Comparison of ENCODE assay signal across 14 cellular contexts in the genomic region with DNA sequence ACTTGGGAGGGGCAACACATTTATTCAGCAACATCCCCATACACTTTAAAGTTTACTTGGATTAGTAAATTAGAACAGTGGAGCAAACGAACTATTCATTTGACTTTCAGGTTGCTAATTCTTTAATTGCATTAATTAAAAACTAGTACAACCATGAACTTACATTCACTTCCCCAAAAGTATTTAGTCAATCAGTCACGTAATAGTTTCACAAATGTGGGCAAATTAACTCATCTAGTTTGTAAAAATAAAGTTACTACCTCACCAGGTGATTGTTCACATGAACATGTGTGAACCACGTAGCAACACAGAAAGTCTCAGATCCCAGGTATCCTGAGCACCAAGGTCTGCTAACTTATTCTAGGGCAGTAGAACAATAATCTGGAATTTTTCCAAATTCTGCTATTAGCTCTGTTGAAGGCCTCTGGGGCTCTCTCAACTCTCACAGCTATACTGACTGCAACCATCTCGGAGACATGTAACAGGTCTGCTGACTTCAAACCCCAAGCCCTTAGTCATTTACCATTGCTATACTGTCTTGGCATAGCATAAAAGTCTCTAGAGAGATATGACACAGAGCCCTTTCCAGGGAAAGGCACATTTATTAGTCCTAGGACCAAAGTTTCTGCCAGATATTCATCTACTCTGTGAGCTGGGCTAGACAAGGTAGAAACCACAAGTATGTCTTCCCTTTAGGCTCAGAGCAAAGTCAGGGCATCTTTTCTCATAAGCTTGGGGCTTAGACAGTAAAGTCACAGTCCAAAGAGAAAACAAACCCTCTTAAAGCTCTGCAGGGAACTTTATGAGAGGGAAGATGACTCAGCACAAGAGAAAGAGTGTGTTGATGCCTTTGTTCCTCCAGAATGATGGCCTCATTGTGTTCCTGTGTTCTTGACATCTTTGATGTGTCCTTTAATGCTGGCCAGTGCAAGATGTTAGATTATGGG. TPM values are rescaled to one million over a fixed set of nuclear protein-coding genes. Genes with fewer than 3 reads are reported as not detected.
DNase-seq lines count a peak whose midpoint lies in the region; ATAC-seq, FAIRE-seq and TF ChIP-seq lines count a peak whose summit lies in the region.
"Had no signal": no experiment of that assay in that cellular context is flagged by ENCODE, and none has a peak within 500 bp of the region (broad histone marks: within the 10 kb centered on the region; RNA-seq: fewer than 3 reads in every experiment).

No MANE protein-coding gene starts in this region.

- H3K4me3 ChIP-seq in breast epithelium (no peak overlapping the region), fibroblast of the aortic adventitia (ENCODE audit: low read depth, low read length) (no peak overlapping the region), uterus (no peak overlapping the region)
- no peak overlapping the region for H3K4me3 ChIP-seq in CD8-positive, alpha-beta T cell (ENCODE audit: low read depth, low read length)
- H3K4me3 ChIP-seq: upper lobe of right lung had no signal

- H3K4me3 Mint-ChIP-seq in MCF 10A (ENCODE audit: unreplicated experiment) = no peak overlapping the region
- H3K4me3 Mint-ChIP-seq in CD8-positive, alpha-beta T cell = no peak overlapping the region
- H3K4me3 Mint-ChIP-seq: B cell; central memory CD8-positive, alpha-beta T cell had no signal

- TF ChIP-seq CTCF in MCF 10A (IDR thresholded peaks at IDR 0.05; ENCODE audit: unreplicated experiment) (no peak), breast epithelium (IDR thresholded peaks at IDR 0.05) (no peak), fibroblast of the aortic adventitia (IDR thresholded peaks at IDR 0.05; ENCODE audit: insufficient read depth, low read length) (no peak), uterus (IDR thresholded peaks at IDR 0.05) (no peak)
- TF ChIP-seq CTCF in CD8-positive, alpha-beta T cell (IDR thresholded peaks at IDR 0.05) = no peak

- H3K27me3 ChIP-seq in breast epithelium (no peaks in the 10 kb centered on the region), uterus (no peaks in the 10 kb centered on the region)
- no peaks in the 10 kb centered on the region for H3K27me3 ChIP-seq in CD8-positive, alpha-beta T cell (ENCODE audit: insufficient read depth, low read length)
- H3K27me3 ChIP-seq: upper lobe of right lung had no signal

- H3K27ac ChIP-seq in breast epithelium (peak overlapping the region in 1 of 2 donors; percentile 38), uterus (no peak overlapping the region)
- no peak overlapping the region for H3K27ac ChIP-seq in CD8-positive, alpha-beta T cell (ENCODE audit: low read depth, low read length)
- H3K27ac ChIP-seq: HL-60, upper lobe of right lung had no signal

- H3K4me1 ChIP-seq in breast epithelium (no peaks in the 10 kb centered on the region), uterus (no peaks in the 10 kb centered on the region)
- H3K4me1 ChIP-seq in CD8-positive, alpha-beta T cell (ENCODE audit: insufficient read depth, low read length) = no peaks in the 10 kb centered on the region

- DNase-seq in MCF 10A (ENCODE audit: unreplicated experiment) = peak; percentile 38
- DNase-seq in breast epithelium (ENCODE audit: low spot score in 2 of 2) = no peak
- peak; percentile 22 for DNase-seq in RCC 7860 (ENCODE audit: low spot score)
- peak; percentile 70 for DNase-seq in fibroblast of the aortic adventitia (ENCODE audit: low read depth)
- no peak for DNase-seq in uterus
- no peak for DNase-seq in left ventricle myocardium superior
- DNase-seq in CD8-positive, alpha-beta T cell = no peak
- DNase-seq: kidney glomerular epithelial cell, NCI-H774, upper lobe of right lung had no signal

- no peak overlapping the region for H3K27ac Mint-ChIP-seq in MCF 10A (ENCODE audit: low read depth, unreplicated experiment)
- H3K27ac Mint-ChIP-seq in CD8-positive, alpha-beta T cell = no peak overlapping the region
- H3K27ac Mint-ChIP-seq: B cell had no signal

- POLR2A ChIA-PET in MCF 10A (lab: Yijun Ruan, JAX) = interaction anchor here (0.8 kb wide), 1 partner anchor 8 kb away, joined by 3 read pairs; no protein-coding TSS in a partner anchor
- POLR2A ChIA-PET in CD8-positive, alpha-beta T cell (lab: Charles Lee) = no interaction called here

- H3K9me3 ChIP-seq in breast epithelium = no peaks in the 10 kb centered on the region
- no peaks in the 10 kb centered on the region for H3K9me3 ChIP-seq in uterus
- H3K9me3 ChIP-seq in CD8-positive, alpha-beta T cell (ENCODE audit: low read length) = no peaks in the 10 kb centered on the region
- H3K9me3 ChIP-seq: upper lobe of right lung had no signal

- CTCF ChIA-PET in MCF 10A (lab: Yijun Ruan, JAX) = no interaction called here
- CTCF ChIA-PET in CD8-positive, alpha-beta T cell (lab: Charles Lee) = no interaction called here

- BruUV-seq in MCF 10A (replicated peaks; lab: Mats Ljungman, UMichigan) = no TSS peak

- no peaks in the 10 kb centered on the region for H3K4me1 Mint-ChIP-seq in MCF 10A (ENCODE audit: insufficient read depth, unreplicated experiment)
- no peaks in the 10 kb centered on the region for H3K4me1 Mint-ChIP-seq in CD8-positive, alpha-beta T cell (ENCODE audit: low read depth)
- H3K4me1 Mint-ChIP-seq: central memory CD8-positive, alpha-beta T cell had no signal

- H3K27me3 Mint-ChIP-seq in MCF 10A (ENCODE audit: insufficient read depth, unreplicated experiment) = no peaks in the 10 kb centered on the region
- peaks cover 3% of the 10 kb centered on the region for H3K27me3 Mint-ChIP-seq in CD8-positive, alpha-beta T cell (ENCODE audit: low read depth)
- H3K27me3 Mint-ChIP-seq: B cell had no signal

- no peak for ATAC-seq in HG03097 (IDR thresholded peaks at IDR 0.05; ENCODE audit: low FRiP score, unreplicated experiment)
- no peak for ATAC-seq in left ventricle myocardium superior
- ATAC-seq in CD8-positive, alpha-beta T cell = no peak
- ATAC-seq: upper lobe of right lung had no signal

- TF ChIP-seq POLR2A in breast epithelium (IDR thresholded peaks at IDR 0.05) (no peak), uterus (IDR thresholded peaks at IDR 0.05) (no peak)

- no peaks in the 10 kb centered on the region for H3K36me3 Mint-ChIP-seq in MCF 10A (ENCODE audit: insufficient read depth, unreplicated experiment)
- no peaks in the 10 kb centered on the region for H3K36me3 Mint-ChIP-seq in CD8-positive, alpha-beta T cell

- no peak for FAIRE-seq in RCC 7860 (lab: Jason Lieb, UNC)

- intact Hi-C loops in MCF 10A (cut with micrococcal nuclease) = no loop called here
- intact Hi-C loops in breast epithelium (cut with DNase I; ENCODE audit: low total_unique reads) = no loop called here
- intact Hi-C loops in uterus (cut with DNase I; ENCODE audit: low total_unique reads) = no loop called here
- intact Hi-C loops in left ventricle myocardium superior (cut with micrococcal nuclease) = no loop called here
- intact Hi-C loops in CD8-positive, alpha-beta T cell (cut with DNase I, micrococcal nuclease) = no loop called here

- H3K36me3 ChIP-seq in breast epithelium (no peaks in the 10 kb centered on the region), uterus (no peaks in the 10 kb centered on the region)
- no peaks in the 10 kb centered on the region for H3K36me3 ChIP-seq in CD8-positive, alpha-beta T cell (ENCODE audit: insufficient read depth, low read length)
- H3K36me3 ChIP-seq: upper lobe of right lung had no signal

- no peaks in the 10 kb centered on the region for H3K9me3 Mint-ChIP-seq in MCF 10A (ENCODE audit: unreplicated experiment)
- no peaks in the 10 kb centered on the region for H3K9me3 Mint-ChIP-seq in CD8-positive, alpha-beta T cell
- H3K9me3 Mint-ChIP-seq: central memory CD8-positive, alpha-beta T cell had no signal

RNA-seq across cellular contexts. Expression of a gene that starts 50.9 kb away (rescaled TPM):
- total RNA-seq in MCF 10A (2022) (14.8 and 15.8 TPM in 2 replicates), breast epithelium (10 to 100 TPM; 21.1 to 35.7 (median 23.3) TPM), fibroblast of the aortic adventitia (ENCODE audit: low replicate concordance) (8.9 and 11.7 TPM in 2 replicates), uterus (10 to 100 TPM in 2 of 4 donors, 1 to 10 TPM in 2; 7.9 to 28.9 (median 15.3) TPM), left ventricle myocardium superior (9.0 TPM)
- total RNA-seq in CD8-positive, alpha-beta T cell = 10 to 100 TPM; 38.2 to 39.4 TPM

Comparison
In these comparisons a context has a peak if more than half of its experiments do, and no peak if none do; other contexts are left out.
1. DNase-seq: peak in MCF 10A (single experiment), RCC 7860 (single experiment) and fibroblast of the aortic adventitia (single experiment); none in breast epithelium (0 of 2), uterus (0 of 2), left ventricle myocardium superior (single experiment) and CD8-positive, alpha-beta T cell (0 of 7).